ENCODE assay signal across 9 cellular contexts in the genomic region with DNA sequence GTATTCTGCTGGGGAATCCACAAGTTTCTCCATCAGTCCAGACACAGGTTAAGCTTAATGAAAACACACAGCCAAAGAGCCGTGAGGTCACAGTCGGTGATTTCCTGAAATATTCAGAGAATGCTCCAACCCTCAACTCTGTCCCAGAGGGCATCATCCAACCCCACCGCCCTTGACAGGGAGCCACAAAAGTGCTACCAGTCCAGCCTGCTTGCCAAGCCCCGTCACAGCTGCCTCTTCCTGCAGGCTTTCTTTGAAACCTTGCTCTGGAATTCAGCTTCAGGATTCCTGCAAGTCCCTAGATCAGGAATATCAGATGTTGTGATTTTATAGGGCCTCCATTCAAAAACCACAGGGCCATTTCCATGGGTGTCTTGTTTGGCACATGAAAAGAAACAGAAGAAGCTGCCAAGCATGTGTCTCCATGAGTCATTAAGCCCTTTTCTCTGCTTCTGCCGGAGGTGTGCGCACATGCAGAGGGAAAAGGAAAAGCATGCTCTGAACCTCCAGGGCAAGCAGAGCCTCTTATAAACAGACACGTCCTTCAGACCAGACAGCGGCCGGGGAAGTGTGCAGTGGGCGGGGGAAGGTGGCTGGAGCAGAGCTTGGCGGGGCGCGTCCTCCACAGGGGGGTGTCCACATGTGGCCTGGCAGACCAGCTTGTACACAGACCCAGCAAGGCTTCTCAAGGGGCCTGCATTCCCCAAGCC.
DNase-seq lines count a peak whose midpoint lies in the region; ATAC-seq and TF ChIP-seq lines count a peak whose summit lies in the region.
"Had no signal": no experiment of that assay in that cellular context is flagged by ENCODE, and none has a peak within 500 bp of the region (broad histone marks: within the 10 kb centered on the region; RNA-seq: fewer than 3 reads in every experiment).

No MANE protein-coding gene starts in this region.

- no peaks in the 10 kb centered on the region for H3K9me3 ChIP-seq in RWPE2 (ENCODE audit: severe bottlenecking)

- no peaks in the 10 kb centered on the region for H3K27me3 ChIP-seq in RWPE2 (ENCODE audit: insufficient read depth, poor library complexity, severe bottlenecking)

- no peaks in the 10 kb centered on the region for H3K36me3 ChIP-seq in RWPE2 (ENCODE audit: low read depth)

- H3K4me1 Mint-ChIP-seq in effector memory CD8-positive, alpha-beta T cell (ENCODE audit: low read depth in 2 of 2), result peaks cover 45 to 55% of the 10 kb centered on the region in 2 donors

- TF ChIP-seq CTCF in RWPE2 (IDR thresholded peaks at IDR 0.05; ENCODE audit: poor library complexity, severe bottlenecking), result no peak

- H3K4me3 ChIP-seq in RWPE2 (ENCODE audit: severe bottlenecking), result no peak overlapping the region

- peak; percentile 88 for DNase-seq in GM03348 (ENCODE audit: low spot score)
- DNase-seq in RWPE2 (ENCODE audit: low spot score), result no peak
- no peak for DNase-seq in effector memory CD8-positive, alpha-beta T cell
- peak; percentile 86 for DNase-seq in non-pigmented ciliary epithelial cell (ENCODE audit: low read depth)
- no peak for DNase-seq in NCI-H526 treated with DMSO at 0.1 percent for 48 hours (lab: John Stamatoyannopoulos, UW)
- no peak for DNase-seq in activated CD4-positive, CD25-positive, alpha-beta regulatory T cell (lab: John Stamatoyannopoulos, UW)
- DNase-seq in OCI-M1 (lab: John Stamatoyannopoulos, UW), result no peak

- peaks cover 4 to 7% of the 10 kb centered on the region in 2 donors for H3K9me3 Mint-ChIP-seq in effector memory CD8-positive, alpha-beta T cell

- no peaks in the 10 kb centered on the region for H3K27me3 Mint-ChIP-seq in effector memory CD8-positive, alpha-beta T cell

- H3K36me3 Mint-ChIP-seq in effector memory CD8-positive, alpha-beta T cell (ENCODE audit: insufficient read depth), result peaks cover 7% of the 10 kb centered on the region

- peak overlapping the region; percentile 56 to 58 for H3K4me3 Mint-ChIP-seq in effector memory CD8-positive, alpha-beta T cell
- H3K4me3 Mint-ChIP-seq: memory B cell had no signal

- H3K27ac Mint-ChIP-seq in effector memory CD8-positive, alpha-beta T cell, result peak overlapping the region; percentile 52 to 93
- H3K27ac Mint-ChIP-seq: memory B cell had no signal

- peak overlapping the region; percentile 61 for H3K27ac ChIP-seq in RWPE2 (ENCODE audit: poor library complexity, severe bottlenecking)

- ATAC-seq in RWPE2 (ENCODE audit: low read depth) (peak; percentile 85), GM21367 (IDR thresholded peaks at IDR 0.05; ENCODE audit: unreplicated experiment) (no peak)
- ATAC-seq in effector memory CD8-positive, alpha-beta T cell (replicated peaks), result peak; percentile 66

- peaks cover 14% of the 10 kb centered on the region for H3K4me1 ChIP-seq in RWPE2 (ENCODE audit: insufficient read depth, poor library complexity, severe bottlenecking)

Comparison
In these comparisons a context has a peak if more than half of its experiments do, and no peak if none do; other contexts are left out.
1. DNase-seq: peak in GM03348 (single experiment) and non-pigmented ciliary epithelial cell (single experiment); none in RWPE2 (single experiment), effector memory CD8-positive, alpha-beta T cell (0 of 3), NCI-H526 treated with DMSO at 0.1 percent for 48 hours (single experiment), activated CD4-positive, CD25-positive, alpha-beta regulatory T cell (0 of 4) and OCI-M1 (single experiment).